In genomic region chr13:113045214-113046007, GRCh38 we compare ENCODE assay signal across 21 cellular contexts.
DNase-seq lines count a peak whose midpoint lies in the region; ATAC-seq and TF ChIP-seq lines count a peak whose summit lies in the region.
"Had no signal": no experiment of that assay in that cellular context is flagged by ENCODE, and none has a peak within 500 bp of the region (broad histone marks: within the 10 kb centered on the region; RNA-seq: fewer than 3 reads in every experiment).

No MANE protein-coding gene starts in this region.

- DNase-seq in Right ventricle myocardium superior (peak; percentile 40), cardiac septum (ENCODE audit: low spot score) (no peak), left ventricle myocardium superior (no peak), posterior cingulate gyrus (peak in 6 of 10 donors; percentile 62 to 94 (median 80))
- DNase-seq in activated CD4-positive, CD25-positive, alpha-beta regulatory T cell (lab: John Stamatoyannopoulos, UW): no peak
- DNase-seq: 8988T; activated CD8-positive, alpha-beta T cell treated with anti-CD3 and anti-CD28 coated beads, Interleukin-2, amount 10 ng/mL, durations not matched to agents 7 days and 5 days; CD8-positive, alpha-beta T cell; H7; MG63; NCI-H2029 treated with DMSO at 0.1 percent for 48 hours; NCI-H524 treated with DMSO at 0.1 percent for 48 hours; PC-9 had no signal

- H3K4me1 ChIP-seq in gastroesophageal sphincter: peaks cover 0 to 19% (median 0%) of the 10 kb centered on the region in 3 donors
- H3K4me1 ChIP-seq: adrenal gland had no signal

- intact Hi-C loops in Right ventricle myocardium superior (cut with DNase I) (no loop called here), cardiac septum (cut with DNase I) (no loop called here), left ventricle myocardium superior (cut with micrococcal nuclease) (no loop called here), posterior cingulate gyrus (cut with DNase I) (loop anchor here (10.0 kb wide), 1 partner anchor 49 kb away; no protein-coding TSS in a partner anchor)

- no peak for ATAC-seq in Right ventricle myocardium superior (ENCODE audit: poor library complexity)
- peak; percentile 30 for ATAC-seq in left ventricle myocardium superior
- no peak for ATAC-seq in gastroesophageal sphincter
- ATAC-seq in GM18858 (IDR thresholded peaks at IDR 0.05; ENCODE audit: unreplicated experiment): no peak
- no peak for ATAC-seq in GM21529 (IDR thresholded peaks at IDR 0.05; ENCODE audit: unreplicated experiment)
- ATAC-seq: activated CD8-positive, alpha-beta T cell treated with anti-CD3 and anti-CD28 coated beads, Interleukin-2, amount 10 ng/mL, durations not matched to agents 7 days and 5 days; CD8-positive, alpha-beta T cell; esophagus mucosa; SK-N-SH treated with all-trans-retinoic acid at 6 μM for 48 hours had no signal

- no peak for TF ChIP-seq EP300 in gastroesophageal sphincter (IDR thresholded peaks at IDR 0.05)

- H3K36me3 ChIP-seq in gastroesophageal sphincter: peaks cover 0 to 4% of the 10 kb centered on the region in 2 donors
- H3K36me3 ChIP-seq: adrenal gland, MG63 had no signal

- H3K4me3 ChIP-seq in gastroesophageal sphincter: peak overlapping the region in 1 of 2 donors; percentile 8
- H3K4me3 ChIP-seq: adrenal gland, hepatocyte, MG63, PC-9 had no signal

- no peaks in the 10 kb centered on the region for H3K9me3 ChIP-seq in gastroesophageal sphincter
- H3K9me3 ChIP-seq: adrenal gland, MG63 had no signal

- no peak for TF ChIP-seq CTCF in gastroesophageal sphincter (IDR thresholded peaks at IDR 0.05)

- WGBS in gastroesophageal sphincter (ENCODE audit: low coverage in 1 of 2), 2 donors: 46% methylated on average over 10 of the region's 33 CpGs; no CpG with 5 or more reads in 1 of the 2 donors

- no peak for TF ChIP-seq POLR2A in gastroesophageal sphincter (IDR thresholded peaks at IDR 0.05)

- no peak overlapping the region for H3K27ac ChIP-seq in gastroesophageal sphincter
- H3K27ac ChIP-seq: hepatocyte, PC-9, VCaP had no signal

- peaks cover 15% of the 10 kb centered on the region for H3K27me3 ChIP-seq in gastroesophageal sphincter
- H3K27me3 ChIP-seq: adrenal gland, hepatocyte had no signal

Comparison
In these comparisons a context has a peak if more than half of its experiments do, and no peak if none do; other contexts are left out.
1. DNase-seq: peak in Right ventricle myocardium superior (single experiment) and posterior cingulate gyrus (6 of 10); none in cardiac septum (single experiment), left ventricle myocardium superior (single experiment) and activated CD4-positive, CD25-positive, alpha-beta regulatory T cell (0 of 4).